In the genomic region with DNA sequence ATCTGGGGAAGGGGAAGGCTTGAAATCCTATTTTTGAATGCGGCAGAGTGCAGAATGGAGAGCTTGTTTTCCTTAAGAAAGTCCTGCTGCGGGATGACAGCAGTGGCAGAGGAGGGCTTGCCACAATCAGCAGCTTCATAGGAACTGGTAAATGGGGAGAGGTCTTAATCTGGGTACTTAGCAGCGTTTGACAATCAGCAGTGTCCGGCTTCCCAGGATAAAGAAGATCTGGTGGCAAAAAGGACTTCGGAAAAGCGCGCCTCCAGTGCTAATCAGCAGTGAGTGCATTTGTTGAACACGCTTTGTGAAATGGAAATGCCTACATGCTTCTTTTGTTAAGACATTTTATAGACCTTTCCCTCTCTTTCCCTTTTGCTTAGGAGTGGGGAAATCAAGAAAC, we compare ENCODE assay signal across 15 cellular contexts.
DNase-seq lines count a peak whose midpoint lies in the region; ATAC-seq and TF ChIP-seq lines count a peak whose summit lies in the region.
"Had no signal": no experiment of that assay in that cellular context is flagged by ENCODE, and none has a peak within 500 bp of the region (broad histone marks: within the 10 kb centered on the region; RNA-seq: fewer than 3 reads in every experiment).

No MANE protein-coding gene starts in this region.

- no peaks in the 10 kb centered on the region for H3K9me2 ChIP-seq in GM23338 (ENCODE audit: insufficient read depth)

- intact Hi-C loops in cardiac septum (cut with DNase I), result loop anchor here (5.0 kb wide), 2 partner anchors 43 to 403 kb away; no protein-coding TSS in a partner anchor
- intact Hi-C loops in activated T-helper 1 cell treated with anti-CD3 and anti-CD28 coated beads, Interleukin-12 subunit alpha, Interleukin-12 subunit beta, Interleukin-2, Interleukin-4 antibody, amounts not matched to agents 30 ng/mL and 10 ng/mL and 1 ng/mL, durations not matched to agents 14 hours and 24 hours and 36 hours (cut with micrococcal nuclease), result no loop called here

- 44% methylated on average over 8 of the region's 8 CpGs for WGBS in smooth muscle cell (ENCODE audit: low lambda C conversion rate)

- H3K79me2 ChIP-seq in GM23338 (replicated peaks; ENCODE audit: insufficient read depth) (no peaks in the 10 kb centered on the region), smooth muscle cell (ENCODE audit: low read depth) (no peaks in the 10 kb centered on the region)

- peaks cover 4% of the 10 kb centered on the region for H3K27me3 Mint-ChIP-seq in GM23338 (ENCODE audit: insufficient read depth, low read depth, poor library complexity)
- no peaks in the 10 kb centered on the region for H3K27me3 Mint-ChIP-seq in activated T-helper 1 cell treated with anti-CD3 and anti-CD28 coated beads, Interleukin-12 subunit alpha, Interleukin-12 subunit beta, Interleukin-2, Interleukin-4 antibody, amounts not matched to agents 30 ng/mL and 10 ng/mL and 1 ng/mL, durations not matched to agents 14 hours and 24 hours and 36 hours (ENCODE audit: insufficient read depth)

- H3F3A ChIP-seq in GM23338 (replicated peaks; ENCODE audit: low read depth) (no peaks in the 10 kb centered on the region), smooth muscle cell (ENCODE audit: low read depth) (no peaks in the 10 kb centered on the region)

- H3K4me2 ChIP-seq in GM23338, result no peak overlapping the region
- peak overlapping the region; percentile 3 for H3K4me2 ChIP-seq in smooth muscle cell

- H4K20me1 ChIP-seq in GM23338 (replicated peaks; ENCODE audit: insufficient read depth) (no peaks in the 10 kb centered on the region), smooth muscle cell (ENCODE audit: low read depth) (no peaks in the 10 kb centered on the region)

- DNase-seq in GM23338 (ENCODE audit: low spot score) (no peak), smooth muscle cell (lab: John Stamatoyannopoulos, UW; ENCODE audit: unreplicated experiment) (no peak), NOMO-1 treated with dmso at 0.1 percent for 144 hours (lab: John Stamatoyannopoulos, UW; ENCODE audit: unreplicated experiment) (no peak), cardiac septum (ENCODE audit: low spot score) (no peak)
- no peak for DNase-seq in activated T-helper 1 cell treated with anti-CD3 and anti-CD28 coated beads, Interleukin-12 subunit alpha, Interleukin-12 subunit beta, Interleukin-2, Interleukin-4 antibody, amounts not matched to agents 30 ng/mL and 10 ng/mL and 1 ng/mL, durations not matched to agents 14 hours and 24 hours and 36 hours (ENCODE audit: low spot score)
- DNase-seq: DMS79 treated with DMSO at 0.1 percent for 48 hours, Kasumi-1, MM.1S, NCI-H1436 treated with DMSO at 0.1 percent for 48 hours, NCI-H226, NCI-H524 had no signal

- H3K4me1 Mint-ChIP-seq in GM23338, result peaks cover 2% of the 10 kb centered on the region; the same call in 1 of the 3 replicates
- no peaks in the 10 kb centered on the region for H3K4me1 Mint-ChIP-seq in activated T-helper 1 cell treated with anti-CD3 and anti-CD28 coated beads, Interleukin-12 subunit alpha, Interleukin-12 subunit beta, Interleukin-2, Interleukin-4 antibody, amounts not matched to agents 30 ng/mL and 10 ng/mL and 1 ng/mL, durations not matched to agents 14 hours and 24 hours and 36 hours (ENCODE audit: low read depth)
- H3K4me1 Mint-ChIP-seq: CD14-positive monocyte had no signal

- peaks cover 11% of the 10 kb centered on the region; the same call in 2 of the 3 replicates for H3K9me3 Mint-ChIP-seq in GM23338
- no peaks in the 10 kb centered on the region for H3K9me3 Mint-ChIP-seq in activated T-helper 1 cell treated with anti-CD3 and anti-CD28 coated beads, Interleukin-12 subunit alpha, Interleukin-12 subunit beta, Interleukin-2, Interleukin-4 antibody, amounts not matched to agents 30 ng/mL and 10 ng/mL and 1 ng/mL, durations not matched to agents 14 hours and 24 hours and 36 hours

- no peak for ATAC-seq in GM23338

- no peak overlapping the region for H3K27ac ChIP-seq in GM23338 (ENCODE audit: low read depth)
- H3K27ac ChIP-seq in angular gyrus (ENCODE audit: low read depth, low read length), result peak overlapping the region; percentile 81
- peak overlapping the region; percentile 76 for H3K27ac ChIP-seq in layer of hippocampus (ENCODE audit: low read depth, low read length)
- no peak overlapping the region for H3K27ac ChIP-seq in smooth muscle cell (ENCODE audit: low read depth)
- H3K27ac ChIP-seq: SJSA1 had no signal

- H3K27ac Mint-ChIP-seq in GM23338, result no peak overlapping the region
- H3K27ac Mint-ChIP-seq in activated T-helper 1 cell treated with anti-CD3 and anti-CD28 coated beads, Interleukin-12 subunit alpha, Interleukin-12 subunit beta, Interleukin-2, Interleukin-4 antibody, amounts not matched to agents 30 ng/mL and 10 ng/mL and 1 ng/mL, durations not matched to agents 14 hours and 24 hours and 36 hours, result no peak overlapping the region
- H3K27ac Mint-ChIP-seq: CD14-positive monocyte had no signal

- H3K4me3 Mint-ChIP-seq in GM23338, result no peak overlapping the region
- H3K4me3 Mint-ChIP-seq in activated T-helper 1 cell treated with anti-CD3 and anti-CD28 coated beads, Interleukin-12 subunit alpha, Interleukin-12 subunit beta, Interleukin-2, Interleukin-4 antibody, amounts not matched to agents 30 ng/mL and 10 ng/mL and 1 ng/mL, durations not matched to agents 14 hours and 24 hours and 36 hours, result no peak overlapping the region
- H3K4me3 Mint-ChIP-seq: CD14-positive monocyte had no signal

- H3K4me1 ChIP-seq in GM23338 (ENCODE audit: insufficient read depth) (peaks cover 8% of the 10 kb centered on the region; the same call in 1 of the 2 replicates), smooth muscle cell (ENCODE audit: low read depth) (peaks cover 41% of the 10 kb centered on the region)
- H3K4me1 ChIP-seq: SJSA1 had no signal

- H3K4me3 ChIP-seq in GM23338, result no peak overlapping the region
- H3K4me3 ChIP-seq in smooth muscle cell, result no peak overlapping the region
- H3K4me3 ChIP-seq: SJSA1 had no signal

- TF ChIP-seq CTCF in GM23338 (conservative IDR thresholded peaks at IDR 0.05; ENCODE audit: low read depth in 2 of 2) (no peak), smooth muscle cell (IDR thresholded peaks at IDR 0.05; ENCODE audit: borderline replicate concordance, insufficient read depth, poor library complexity, severe bottlenecking) (no peak)

- H3K9ac ChIP-seq in smooth muscle cell (ENCODE audit: low read depth), result no peak overlapping the region

- H3K36me3 Mint-ChIP-seq in GM23338 (ENCODE audit: low read depth), result peaks cover 4% of the 10 kb centered on the region; the same call in 1 of the 3 replicates
- no peaks in the 10 kb centered on the region for H3K36me3 Mint-ChIP-seq in activated T-helper 1 cell treated with anti-CD3 and anti-CD28 coated beads, Interleukin-12 subunit alpha, Interleukin-12 subunit beta, Interleukin-2, Interleukin-4 antibody, amounts not matched to agents 30 ng/mL and 10 ng/mL and 1 ng/mL, durations not matched to agents 14 hours and 24 hours and 36 hours (ENCODE audit: low read depth)
- H3K36me3 Mint-ChIP-seq: CD14-positive monocyte had no signal

- H3K36me3 ChIP-seq in GM23338 (ENCODE audit: insufficient read depth) (no peaks in the 10 kb centered on the region), smooth muscle cell (ENCODE audit: low read depth) (no peaks in the 10 kb centered on the region)
- H3K36me3 ChIP-seq: SJSA1 had no signal

- H3K27me3 ChIP-seq in GM23338 (ENCODE audit: insufficient read depth) (no peaks in the 10 kb centered on the region), layer of hippocampus (ENCODE audit: control insufficient read depth, insufficient read depth, low read length) (no peaks in the 10 kb centered on the region), smooth muscle cell (ENCODE audit: low read depth) (no peaks in the 10 kb centered on the region)
- H3K27me3 ChIP-seq: SJSA1 had no signal

- H2AFZ ChIP-seq in GM23338, result 0 out of 2 replicates have a peak overlapping the region, but pooled peaks have one; percentile 43
- peak overlapping the region; percentile 65 for H2AFZ ChIP-seq in smooth muscle cell (ENCODE audit: low read depth)

- no peaks in the 10 kb centered on the region for H3K9me3 ChIP-seq in smooth muscle cell (replicated peaks; ENCODE audit: low read depth)
- H3K9me3 ChIP-seq: SJSA1 had no signal

TF ChIP-seq in GM23338, 12 proteins besides CTCF, POLR2A, EP300 and RAD21 (continues in another document):
- no peak for TF ChIP-seq NANOG (IDR thresholded peaks at IDR 0.05; ENCODE audit: borderline replicate concordance)
- no peak for TF ChIP-seq EZH2phosphoT487 (IDR thresholded peaks at IDR 0.05; ENCODE audit: unreplicated experiment)
- TF ChIP-seq JUNB (IDR thresholded peaks at IDR 0.05; ENCODE audit: unreplicated experiment), result no peak
- TF ChIP-seq, protein P1, sequence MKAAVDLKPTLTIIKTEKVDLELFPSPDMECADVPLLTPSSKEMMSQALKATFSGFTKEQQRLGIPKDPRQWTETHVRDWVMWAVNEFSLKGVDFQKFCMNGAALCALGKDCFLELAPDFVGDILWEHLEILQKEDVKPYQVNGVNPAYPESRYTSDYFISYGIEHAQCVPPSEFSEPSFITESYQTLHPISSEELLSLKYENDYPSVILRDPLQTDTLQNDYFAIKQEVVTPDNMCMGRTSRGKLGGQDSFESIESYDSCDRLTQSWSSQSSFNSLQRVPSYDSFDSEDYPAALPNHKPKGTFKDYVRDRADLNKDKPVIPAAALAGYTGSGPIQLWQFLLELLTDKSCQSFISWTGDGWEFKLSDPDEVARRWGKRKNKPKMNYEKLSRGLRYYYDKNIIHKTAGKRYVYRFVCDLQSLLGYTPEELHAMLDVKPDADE (IDR thresholded peaks at IDR 0.05), result no peak
- TF ChIP-seq STAT1 (IDR thresholded peaks at IDR 0.05; ENCODE audit: unreplicated experiment), result no peak
- TF ChIP-seq POLR2AphosphoS5 (IDR thresholded peaks at IDR 0.05; ENCODE audit: low read depth), result no peak
- no peak for TF ChIP-seq CREB1 (CRISPR knock-in tag; IDR thresholded peaks at IDR 0.05; ENCODE audit: low read depth)
- TF ChIP-seq ZNF114 (CRISPR knock-in tag; IDR thresholded peaks at IDR 0.05), result no peak

Comparison
In these comparisons a context has a peak if more than half of its experiments do, and no peak if none do; other contexts are left out.
1. H3K27ac ChIP-seq: peak in angular gyrus (single experiment) and layer of hippocampus (single experiment); none in GM23338 (single experiment) and smooth muscle cell (single experiment).